Comparison of ENCODE assay signal across 25 cellular contexts in genomic region chr7:71173955-71174354, GRCh38. TPM values are rescaled to one million over a fixed set of nuclear protein-coding genes. Genes with fewer than 3 reads are reported as not detected.
DNase-seq lines count a peak whose midpoint lies in the region; ATAC-seq and TF ChIP-seq lines count a peak whose summit lies in the region.
"Had no signal": no experiment of that assay in that cellular context is flagged by ENCODE, and none has a peak within 500 bp of the region (broad histone marks: within the 10 kb centered on the region; RNA-seq: fewer than 3 reads in every experiment).

No MANE protein-coding gene starts in this region.

- H3K4me1 ChIP-seq in prostate gland (replicated peaks) (no peaks in the 10 kb centered on the region), suprapubic skin (no peaks in the 10 kb centered on the region)
- H3K4me1 ChIP-seq: colonic mucosa had no signal

- H3K27ac ChIP-seq in prostate gland, result no peak overlapping the region
- H3K27ac ChIP-seq in suprapubic skin, result no peak overlapping the region
- H3K27ac ChIP-seq: colonic mucosa, gastroesophageal sphincter, KMS-11, neutrophil had no signal

- H3K9me3 ChIP-seq in prostate gland, result no peaks in the 10 kb centered on the region
- peaks cover 3% of the 10 kb centered on the region for H3K9me3 ChIP-seq in suprapubic skin
- H3K9me3 ChIP-seq: colonic mucosa, neutrophil had no signal

- H3K36me3 ChIP-seq in prostate gland (no peaks in the 10 kb centered on the region), suprapubic skin (no peaks in the 10 kb centered on the region)
- H3K36me3 ChIP-seq: colonic mucosa, gastroesophageal sphincter, neutrophil had no signal

- ATAC-seq in left ventricle myocardium superior, result peak; percentile 86
- ATAC-seq in SK-N-SH treated with all-trans-retinoic acid at 6 μM for 48 hours, result no peak
- ATAC-seq: effector memory CD8-positive, alpha-beta T cell; esophagus mucosa; gastroesophageal sphincter had no signal

- TF ChIP-seq CTCF in prostate gland (IDR thresholded peaks at IDR 0.05), result no peak
- TF ChIP-seq CTCF in suprapubic skin (IDR thresholded peaks at IDR 0.05), result no peak

- DNase-seq in NCI-H524 (lab: John Stamatoyannopoulos, UW), result peak; percentile 46 to 64
- DNase-seq in NCI-H524 treated with DMSO at 0.1 percent for 48 hours (lab: John Stamatoyannopoulos, UW), result no peak
- peak; percentile 4 for DNase-seq in NCI-H69 (lab: John Stamatoyannopoulos, UW)
- DNase-seq in left ventricle myocardium superior, result peak; percentile 56
- DNase-seq in prostate gland (ENCODE audit: low spot score), result peak; percentile 12
- DNase-seq in suprapubic skin (ENCODE audit: low spot score in 2 of 2), result no peak
- DNase-seq in AG08395 (ENCODE audit: low spot score), result no peak
- DNase-seq: activated CD4-positive, CD25-positive, alpha-beta regulatory T cell; activated effector memory CD4-positive, alpha-beta T cell treated with anti-CD3 and anti-CD28 coated beads, Interleukin-2, amount 50 U/mL, for 16 hours; colonic mucosa; effector memory CD8-positive, alpha-beta T cell; H9; NCI-H1436 treated with DMSO at 0.1 percent for 48 hours; NCI-H748 treated with DMSO at 0.1 percent for 48 hours; stimulated activated CD4-positive, alpha-beta T cell treated with anti-CD3 and anti-CD28 coated beads, Interleukin-2, amount 100 ng/mL, for 24 hours; T1000 had no signal

- intact Hi-C loops in left ventricle myocardium superior (cut with micrococcal nuclease), result no loop called here
- intact Hi-C loops in prostate gland (cut with DNase I), result no loop called here

- TF ChIP-seq EP300 in suprapubic skin (IDR thresholded peaks at IDR 0.05), result no peak

- 56% methylated on average over 7 of the region's 7 CpGs for WGBS in prostate gland
- 66% methylated on average over 6 of the region's 7 CpGs for WGBS in suprapubic skin

- H3K27me3 ChIP-seq in prostate gland (replicated peaks; ENCODE audit: insufficient read depth) (no peaks in the 10 kb centered on the region), suprapubic skin (no peaks in the 10 kb centered on the region)
- H3K27me3 ChIP-seq: colonic mucosa, gastroesophageal sphincter, neutrophil had no signal

- H3K4me3 ChIP-seq in prostate gland (no peak overlapping the region), suprapubic skin (no peak overlapping the region)
- H3K4me3 ChIP-seq: colonic mucosa, gastroesophageal sphincter, lung, smooth muscle cell had no signal

- no peak for TF ChIP-seq POLR2A in prostate gland (IDR thresholded peaks at IDR 0.05)
- TF ChIP-seq POLR2A in suprapubic skin (IDR thresholded peaks at IDR 0.05), result no peak

TF ChIP-seq in SK-N-SH treated with all-trans-retinoic acid at 6 μM for 48 hours, 23 proteins besides CTCF, POLR2A, EP300 and RAD21:
- TF ChIP-seq CREB5 (CRISPR knock-in tag; IDR thresholded peaks at IDR 0.05; ENCODE audit: low read depth) (no peak), PPARA (CRISPR knock-in tag; IDR thresholded peaks at IDR 0.05; ENCODE audit: borderline replicate concordance) (no peak), ZFP30 (CRISPR knock-in tag; IDR thresholded peaks at IDR 0.05) (no peak), RARB (CRISPR knock-in tag; IDR thresholded peaks at IDR 0.05) (no peak), TCF4 (CRISPR knock-in tag; IDR thresholded peaks at IDR 0.05; ENCODE audit: borderline replicate concordance) (no peak), ZNF565 (CRISPR knock-in tag; conservative IDR thresholded peaks at IDR 0.05; ENCODE audit: low read depth) (no peak), ZNF8 (CRISPR knock-in tag; IDR thresholded peaks at IDR 0.05) (no peak), ZNF70 (CRISPR knock-in tag; IDR thresholded peaks at IDR 0.05) (no peak), ESRRG (CRISPR knock-in tag; IDR thresholded peaks at IDR 0.05) (no peak), POU6F1 (CRISPR knock-in tag; IDR thresholded peaks at IDR 0.05; ENCODE audit: borderline replicate concordance, low read depth) (no peak), SNAI2 (CRISPR knock-in tag; IDR thresholded peaks at IDR 0.05) (no peak), ZFP3 (CRISPR knock-in tag; IDR thresholded peaks at IDR 0.05) (no peak), BACH2 (CRISPR knock-in tag; IDR thresholded peaks at IDR 0.05; ENCODE audit: borderline replicate concordance) (no peak)
- TF ChIP-seq, protein P1, sequence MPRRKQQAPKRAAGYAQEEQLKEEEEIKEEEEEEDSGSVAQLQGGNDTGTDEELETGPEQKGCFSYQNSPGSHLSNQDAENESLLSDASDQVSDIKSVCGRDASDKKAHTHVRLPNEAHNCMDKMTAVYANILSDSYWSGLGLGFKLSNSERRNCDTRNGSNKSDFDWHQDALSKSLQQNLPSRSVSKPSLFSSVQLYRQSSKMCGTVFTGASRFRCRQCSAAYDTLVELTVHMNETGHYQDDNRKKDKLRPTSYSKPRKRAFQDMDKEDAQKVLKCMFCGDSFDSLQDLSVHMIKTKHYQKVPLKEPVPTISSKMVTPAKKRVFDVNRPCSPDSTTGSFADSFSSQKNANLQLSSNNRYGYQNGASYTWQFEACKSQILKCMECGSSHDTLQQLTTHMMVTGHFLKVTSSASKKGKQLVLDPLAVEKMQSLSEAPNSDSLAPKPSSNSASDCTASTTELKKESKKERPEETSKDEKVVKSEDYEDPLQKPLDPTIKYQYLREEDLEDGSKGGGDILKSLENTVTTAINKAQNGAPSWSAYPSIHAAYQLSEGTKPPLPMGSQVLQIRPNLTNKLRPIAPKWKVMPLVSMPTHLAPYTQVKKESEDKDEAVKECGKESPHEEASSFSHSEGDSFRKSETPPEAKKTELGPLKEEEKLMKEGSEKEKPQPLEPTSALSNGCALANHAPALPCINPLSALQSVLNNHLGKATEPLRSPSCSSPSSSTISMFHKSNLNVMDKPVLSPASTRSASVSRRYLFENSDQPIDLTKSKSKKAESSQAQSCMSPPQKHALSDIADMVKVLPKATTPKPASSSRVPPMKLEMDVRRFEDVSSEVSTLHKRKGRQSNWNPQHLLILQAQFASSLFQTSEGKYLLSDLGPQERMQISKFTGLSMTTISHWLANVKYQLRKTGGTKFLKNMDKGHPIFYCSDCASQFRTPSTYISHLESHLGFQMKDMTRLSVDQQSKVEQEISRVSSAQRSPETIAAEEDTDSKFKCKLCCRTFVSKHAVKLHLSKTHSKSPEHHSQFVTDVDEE (CRISPR knock-in tag; IDR thresholded peaks at IDR 0.05), result no peak

RNA-seq across cellular contexts. Expression of gene GALNT17, which starts 42.0 kb away (rescaled TPM):
- 57.9 TPM for total RNA-seq in left ventricle myocardium superior
- 10 to 100 TPM; 46.7 to 58.1 TPM for total RNA-seq in prostate gland
- total RNA-seq in suprapubic skin, result 1 to 10 TPM; 2.0 to 4.7 (median 2.7) TPM
- total RNA-seq: A673, OCI-LY7 had no signal

Comparison
In these comparisons a context has a peak if more than half of its experiments do, and no peak if none do; other contexts are left out.
1. DNase-seq: peak in NCI-H524 (2 of 2), NCI-H69 (single experiment), left ventricle myocardium superior (single experiment) and prostate gland (single experiment); none in NCI-H524 treated with DMSO at 0.1 percent for 48 hours (single experiment), suprapubic skin (0 of 2) and AG08395 (single experiment).
2. RNA of gene GALNT17, which starts 42.0 kb away (total RNA-seq): 46.7 to 58.1 TPM in prostate gland and 57.9 TPM in left ventricle myocardium superior (single experiment); 2.0 to 4.7 TPM in suprapubic skin; every median in the first group is over 4 times any median in the second.